14 cellular contexts compared by ENCODE assay signal in the genomic region with DNA sequence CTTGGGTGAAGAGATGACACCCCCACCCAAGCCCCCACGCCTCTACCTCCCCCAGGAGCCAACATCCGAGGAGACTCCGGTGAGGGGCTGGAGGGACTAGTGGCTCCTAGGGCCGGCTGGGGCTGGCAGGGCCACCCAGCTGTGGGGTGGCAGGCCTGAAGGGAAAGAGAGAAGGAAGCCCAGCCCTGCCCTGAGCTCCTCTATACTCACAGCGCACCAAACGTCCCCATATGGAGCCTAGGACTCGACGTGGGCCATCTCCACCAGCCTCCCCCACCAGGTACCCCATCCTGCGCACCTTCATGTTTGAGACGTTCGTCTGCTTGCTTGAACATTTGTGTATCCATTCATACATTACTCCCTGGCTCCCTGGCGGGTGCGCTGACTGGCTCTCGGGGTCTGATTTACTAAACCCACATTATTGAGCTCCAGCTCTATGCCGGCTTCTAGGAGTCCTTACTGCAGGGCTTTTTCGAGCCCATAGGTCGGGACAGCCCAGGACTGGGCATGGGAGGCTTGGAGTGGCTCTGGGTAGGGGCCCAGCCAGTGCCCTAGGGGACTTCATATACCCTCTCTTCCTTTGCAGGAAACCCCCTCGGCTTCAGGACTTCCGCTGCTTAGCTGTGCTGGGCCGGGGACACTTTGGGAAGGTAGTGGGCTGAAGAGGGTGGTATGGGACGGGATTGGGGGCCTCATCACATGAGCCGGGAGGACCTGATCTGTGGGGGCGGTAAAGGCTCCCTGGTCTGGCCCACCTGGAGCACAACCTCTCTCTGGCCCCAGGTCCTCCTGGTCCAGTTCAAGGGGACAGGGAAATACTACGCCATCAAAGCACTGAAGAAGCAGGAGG. TPM values are rescaled to one million over a fixed set of nuclear protein-coding genes. Genes with fewer than 3 reads are reported as not detected.
DNase-seq lines count a peak whose midpoint lies in the region; ATAC-seq and TF ChIP-seq lines count a peak whose summit lies in the region.
"Had no signal": no experiment of that assay in that cellular context is flagged by ENCODE, and none has a peak within 500 bp of the region (broad histone marks: within the 10 kb centered on the region; RNA-seq: fewer than 3 reads in every experiment).

No MANE protein-coding gene starts in this region.

- H3K36me3 Mint-ChIP-seq in nephron progenitor cell (ENCODE audit: low read depth): peaks cover 15% of the 10 kb centered on the region
- H3K36me3 Mint-ChIP-seq: CD8-positive, alpha-beta T cell; IgD-negative memory B cell had no signal

- H3K9me3 Mint-ChIP-seq in nephron progenitor cell: no peaks in the 10 kb centered on the region
- H3K9me3 Mint-ChIP-seq: CD8-positive, alpha-beta T cell; IgD-negative memory B cell had no signal

- H3K27me3 Mint-ChIP-seq in nephron progenitor cell (ENCODE audit: low read depth, poor library complexity): no peaks in the 10 kb centered on the region
- H3K27me3 Mint-ChIP-seq: B cell, IgD-negative memory B cell had no signal

- H3K4me3 Mint-ChIP-seq in nephron progenitor cell: no peak overlapping the region
- H3K4me3 Mint-ChIP-seq: B cell; CD8-positive, alpha-beta T cell; IgD-negative memory B cell had no signal

- no peak overlapping the region for H3K4me3 ChIP-seq in left ventricle myocardium inferior
- no peak overlapping the region for H3K4me3 ChIP-seq in RWPE2 (ENCODE audit: severe bottlenecking)
- H3K4me3 ChIP-seq in upper lobe of right lung: no peak overlapping the region

- TF ChIP-seq CTCF in left ventricle myocardium inferior (IDR thresholded peaks at IDR 0.05; ENCODE audit: borderline replicate concordance) (no peak), RWPE2 (IDR thresholded peaks at IDR 0.05; ENCODE audit: poor library complexity, severe bottlenecking) (no peak), nephron progenitor cell (IDR thresholded peaks at IDR 0.05) (no peak), upper lobe of right lung (IDR thresholded peaks at IDR 0.05) (no peak)

- H3K9me3 ChIP-seq in left ventricle myocardium inferior (replicated peaks) (no peaks in the 10 kb centered on the region), RWPE2 (ENCODE audit: severe bottlenecking) (no peaks in the 10 kb centered on the region), upper lobe of right lung (no peaks in the 10 kb centered on the region)

- intact Hi-C loops in left ventricle myocardium superior (cut with micrococcal nuclease): no loop called here
- intact Hi-C loops in left ventricle myocardium inferior (cut with micrococcal nuclease): no loop called here
- intact Hi-C loops in upper lobe of right lung (cut with DNase I): no loop called here

- H3K4me1 Mint-ChIP-seq in nephron progenitor cell: no peaks in the 10 kb centered on the region
- H3K4me1 Mint-ChIP-seq: B cell, IgD-negative memory B cell had no signal

- H3K4me1 ChIP-seq in left ventricle myocardium inferior: no peaks in the 10 kb centered on the region
- no peaks in the 10 kb centered on the region for H3K4me1 ChIP-seq in RWPE2 (ENCODE audit: insufficient read depth, poor library complexity, severe bottlenecking)
- H3K4me1 ChIP-seq in upper lobe of right lung: no peaks in the 10 kb centered on the region

- H3K27ac ChIP-seq in left ventricle myocardium inferior (replicated peaks) (no peak overlapping the region), RWPE2 (ENCODE audit: poor library complexity, severe bottlenecking) (no peak overlapping the region), upper lobe of right lung (no peak overlapping the region)

- ATAC-seq in left ventricle myocardium superior (no peak), RWPE2 (ENCODE audit: low read depth) (no peak), upper lobe of right lung (no peak), GM18858 (IDR thresholded peaks at IDR 0.05; ENCODE audit: unreplicated experiment) (no peak)
- ATAC-seq: CD8-positive, alpha-beta T cell had no signal

- peak; percentile 15 for DNase-seq in left ventricle myocardium superior
- no peak for DNase-seq in left ventricle myocardium inferior
- peak; percentile 48 for DNase-seq in RWPE2 (ENCODE audit: low spot score)
- DNase-seq in nephron progenitor cell: no peak
- DNase-seq in upper lobe of right lung: peak; percentile 51
- DNase-seq in NCI-H2029 treated with DMSO at 0.1 percent for 48 hours (lab: John Stamatoyannopoulos, UW): no peak
- no peak for DNase-seq in NCI-H1048 (lab: John Stamatoyannopoulos, UW)
- DNase-seq: CD8-positive, alpha-beta T cell; NCI-H1436; NCI-H2081 treated with DMSO at 0.1 percent for 48 hours; NCI-H526 had no signal

- peak overlapping the region; percentile 39 for H3K27ac Mint-ChIP-seq in nephron progenitor cell
- H3K27ac Mint-ChIP-seq: B cell; CD8-positive, alpha-beta T cell had no signal

- H3K36me3 ChIP-seq in left ventricle myocardium inferior (peaks cover 14% of the 10 kb centered on the region), RWPE2 (ENCODE audit: low read depth) (no peaks in the 10 kb centered on the region; the same call in 1 of the 2 replicates), upper lobe of right lung (no peaks in the 10 kb centered on the region)

- H3K27me3 ChIP-seq in left ventricle myocardium inferior (ENCODE audit: low read depth): no peaks in the 10 kb centered on the region
- no peaks in the 10 kb centered on the region for H3K27me3 ChIP-seq in RWPE2 (ENCODE audit: insufficient read depth, poor library complexity, severe bottlenecking)
- no peaks in the 10 kb centered on the region for H3K27me3 ChIP-seq in upper lobe of right lung

RNA-seq across cellular contexts. Expression of a gene that starts 9.1 kb away (rescaled TPM):
- total RNA-seq in left ventricle myocardium superior: 5.7 TPM
- total RNA-seq in left ventricle myocardium inferior: 6.3 TPM
- 28.2 TPM for total RNA-seq in upper lobe of right lung

RNA-seq across cellular contexts. Expression of a gene that starts 12.5 kb away (rescaled TPM):
- 5.9 TPM for total RNA-seq in left ventricle myocardium superior
- 6.3 TPM for total RNA-seq in left ventricle myocardium inferior
- total RNA-seq in upper lobe of right lung: 13.4 TPM

RNA-seq across cellular contexts. Expression of a gene that starts 25.8 kb away (rescaled TPM):
- total RNA-seq in left ventricle myocardium superior (201 TPM), left ventricle myocardium inferior (168 TPM), upper lobe of right lung (227 TPM)

RNA-seq across cellular contexts. Expression of a gene that starts 56.9 kb away (rescaled TPM):
- total RNA-seq in left ventricle myocardium superior: 58.5 TPM
- 61.6 TPM for total RNA-seq in left ventricle myocardium inferior
- total RNA-seq in upper lobe of right lung: 32.0 TPM

RNA-seq across cellular contexts. Expression of a gene that starts 58.2 kb away (rescaled TPM):
- 36.8 TPM for total RNA-seq in left ventricle myocardium superior
- 32.7 TPM for total RNA-seq in left ventricle myocardium inferior
- total RNA-seq in upper lobe of right lung: 37.3 TPM

Comparison
In these comparisons a context has a peak if more than half of its experiments do, and no peak if none do; other contexts are left out.
1. DNase-seq: peak in left ventricle myocardium superior (single experiment), RWPE2 (single experiment) and upper lobe of right lung (single experiment); none in left ventricle myocardium inferior (single experiment), nephron progenitor cell (single experiment), NCI-H2029 treated with DMSO at 0.1 percent for 48 hours (single experiment) and NCI-H1048 (single experiment).